In genomic region chr7:113392421-113392820, GRCh38 we compare ENCODE assay signal across 14 cellular contexts.
A peak's percentile ranks its signal among the peaks of the same experiment; 100 is the strongest.
DNase-seq lines count a peak whose midpoint lies in the region; TF ChIP-seq lines count a peak whose summit lies in the region.
"Had no signal": no experiment of that assay in that cellular context is flagged by ENCODE, and none has a peak within 500 bp of the region (broad histone marks: within the 10 kb centered on the region; RNA-seq: fewer than 3 reads in every experiment).

No MANE protein-coding gene starts in this region.

- H3K4me3 ChIP-seq in SJCRH30 (no peak overlapping the region), hepatocyte (no peak overlapping the region), uterus (no peak overlapping the region)
- H3K4me3 ChIP-seq: BLaER1 treated with 17β-estradiol and CSF1 and Interleukin-3, amounts not matched to agents 10 nM and 100 nM had no signal

- TF ChIP-seq POLR2A in uterus (IDR thresholded peaks at IDR 0.05): no peak

- H3K36me3 ChIP-seq in SJCRH30 (no peaks in the 10 kb centered on the region), hepatocyte (replicated peaks; ENCODE audit: insufficient read depth, low read depth) (no peaks in the 10 kb centered on the region), uterus (no peaks in the 10 kb centered on the region)
- H3K36me3 ChIP-seq: BLaER1 treated with 17β-estradiol and CSF1 and Interleukin-3, amounts not matched to agents 10 nM and 100 nM had no signal

- TF ChIP-seq CTCF in hepatocyte (IDR thresholded peaks at IDR 0.05; ENCODE audit: poor library complexity) (no peak), uterus (IDR thresholded peaks at IDR 0.05) (no peak)

- peaks cover 13% of the 10 kb centered on the region; the same call in 1 of the 2 replicates for H3K9me3 ChIP-seq in SJCRH30 (replicated peaks)
- H3K9me3 ChIP-seq in hepatocyte (ENCODE audit: low read depth): no peaks in the 10 kb centered on the region
- no peaks in the 10 kb centered on the region for H3K9me3 ChIP-seq in uterus

- H3K27ac ChIP-seq in SJCRH30 (peak overlapping the region; percentile 92), hepatocyte (peak overlapping the region; percentile 56), uterus (no peak overlapping the region)
- H3K27ac ChIP-seq: BLaER1 treated with 17β-estradiol and CSF1 and Interleukin-3, amounts not matched to agents 10 nM and 100 nM had no signal

- H4K20me1 ChIP-seq in hepatocyte (ENCODE audit: insufficient read depth, poor library complexity, severe bottlenecking): no peaks in the 10 kb centered on the region
- H4K20me1 ChIP-seq: BLaER1 treated with 17β-estradiol and CSF1 and Interleukin-3, amounts not matched to agents 10 nM and 100 nM had no signal

- H3K79me2 ChIP-seq in hepatocyte: no peaks in the 10 kb centered on the region

- H3K9me2 ChIP-seq in hepatocyte (replicated peaks; ENCODE audit: insufficient read depth): no peaks in the 10 kb centered on the region

- H3K4me2 ChIP-seq in hepatocyte: no peak overlapping the region
- H3K4me2 ChIP-seq: BLaER1 treated with 17β-estradiol and CSF1 and Interleukin-3, amounts not matched to agents 10 nM and 100 nM had no signal

- 62% methylated on average over 6 of the region's 6 CpGs for WGBS in hepatocyte (ENCODE audit: low lambda C conversion rate, missing lambda C conversion rate)

- intact Hi-C loops in uterus (cut with DNase I; ENCODE audit: low total_unique reads): no loop called here

- H3K27me3 ChIP-seq in SJCRH30 (no peaks in the 10 kb centered on the region), hepatocyte (no peaks in the 10 kb centered on the region), uterus (no peaks in the 10 kb centered on the region)
- H3K27me3 ChIP-seq: BLaER1 treated with 17β-estradiol and CSF1 and Interleukin-3, amounts not matched to agents 10 nM and 100 nM had no signal

- DNase-seq in DMS79 treated with DMSO at 0.1 percent for 48 hours (lab: John Stamatoyannopoulos, UW) (peak; percentile 80), NCI-H1092 (lab: John Stamatoyannopoulos, UW) (peak; percentile 11), SJCRH30 (peak; percentile 23 to 66), hepatocyte (ENCODE audit: low spot score) (no peak), hippocampal formation (lab: John Stamatoyannopoulos, UW) (no peak), hypothalamus (lab: John Stamatoyannopoulos, UW) (no peak), uterus (no peak)
- DNase-seq: Calu3; CD8-positive, alpha-beta T cell; GDM1; GOT3; H7; HFFc6 had no signal

- peaks cover 29% of the 10 kb centered on the region for H3K4me1 ChIP-seq in SJCRH30
- no peaks in the 10 kb centered on the region for H3K4me1 ChIP-seq in hepatocyte (ENCODE audit: insufficient read depth)
- no peaks in the 10 kb centered on the region for H3K4me1 ChIP-seq in uterus
- H3K4me1 ChIP-seq: BLaER1 treated with 17β-estradiol and CSF1 and Interleukin-3, amounts not matched to agents 10 nM and 100 nM had no signal

- H2AFZ ChIP-seq in hepatocyte: no peak overlapping the region

Comparison
In these comparisons a context has a peak if more than half of its experiments do, and no peak if none do; other contexts are left out.
1. DNase-seq: peak in DMS79 treated with DMSO at 0.1 percent for 48 hours (single experiment), NCI-H1092 (single experiment) and SJCRH30 (2 of 2); none in hepatocyte (single experiment), hippocampal formation (0 of 2), hypothalamus (0 of 51) and uterus (0 of 2).
2. H3K27ac ChIP-seq: peak in SJCRH30 (single experiment) and hepatocyte (single experiment); none in uterus (0 of 2).